In the genomic region with DNA sequence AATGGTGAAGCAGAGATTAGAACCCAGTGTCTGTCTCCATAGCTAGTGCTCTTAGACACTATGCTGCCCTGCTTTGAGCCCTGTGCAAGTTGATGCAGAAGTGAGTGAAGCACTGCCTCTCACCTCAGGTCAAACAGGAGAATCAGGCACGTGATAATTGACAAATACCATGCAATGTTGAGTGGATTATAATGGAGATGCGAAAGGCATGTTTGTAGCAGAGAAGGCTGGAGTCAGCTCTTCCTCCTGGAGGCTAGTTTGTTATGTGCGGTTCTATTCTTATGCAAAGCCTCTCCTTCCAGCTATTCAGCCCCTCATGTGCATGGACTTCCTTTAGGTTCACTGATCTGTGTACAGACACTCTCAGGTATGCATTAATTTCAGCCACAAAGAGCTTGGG, we compare ENCODE assay signal across 13 cellular contexts.
"Had no signal": no experiment of that assay in that cellular context is flagged by ENCODE, and none has a peak within 500 bp of the region (broad histone marks: within the 10 kb centered on the region; RNA-seq: fewer than 3 reads in every experiment).

No MANE protein-coding gene starts in this region.

- H3K9me3 ChIP-seq: esophagus squamous epithelium, neutrophil, transverse colon had no signal

- H3K4me1 ChIP-seq: esophagus squamous epithelium, transverse colon had no signal

- DNase-seq: activated CD4-positive, CD25-positive, alpha-beta regulatory T cell treated with anti-CD3 and anti-CD28 coated beads, Interleukin-2, amount 50 U/mL, for 72 hours; activated naive CD8-positive, alpha-beta T cell treated with anti-CD3 and anti-CD28 coated beads, Interleukin-2, amount 10 ng/mL, durations not matched to agents 7 days and 5 days; brain microvascular endothelial cell; cortex of kidney; effector CD4-positive, alpha-beta T cell; esophagus squamous epithelium; hippocampal formation; posterior cingulate gyrus; retina; stimulated activated CD4-positive, alpha-beta T cell treated with anti-CD3 and anti-CD28 coated beads, Interleukin-12 subunit alpha, Interleukin-12 subunit beta, amount 100 ng/mL, for 4 hours; stimulated activated naive CD4-positive, alpha-beta T cell; transverse colon had no signal

- H3K27me3 ChIP-seq: brain microvascular endothelial cell, esophagus squamous epithelium, neutrophil, transverse colon had no signal

- H3K27ac ChIP-seq: brain microvascular endothelial cell, esophagus squamous epithelium, neutrophil, transverse colon had no signal

- H3K36me3 ChIP-seq: brain microvascular endothelial cell, esophagus squamous epithelium, neutrophil, transverse colon had no signal

- H3K4me3 ChIP-seq: esophagus squamous epithelium, transverse colon had no signal
